ENCODE assay signal across 1 cellular context in genomic region chr2:27496357-27497287, GRCh38.
TF ChIP-seq lines count a peak whose summit lies in the region.

GCKR (plus strand) TSS chr2:27496839; CDS start chr2:27496905, 66 bp downstream.

TF ChIP-seq in HepG2, 621 proteins besides CTCF, POLR2A, EP300 and RAD21 (continued from another document and continues in another):
- TF ChIP-seq HINFP (CRISPR knock-in tag; IDR thresholded peaks at IDR 0.05; ENCODE audit: low read depth) (peak; percentile 39; the same call in 1 of the 2 replicates), NCOA5 (CRISPR knock-in tag; IDR thresholded peaks at IDR 0.05) (no peak), ZNF589 (CRISPR knock-in tag; conservative IDR thresholded peaks at IDR 0.05) (peak; percentile 94), ZC3H13 (CRISPR knock-in tag; IDR thresholded peaks at IDR 0.05) (peak; percentile 86), TGIF2 (CRISPR knock-in tag; IDR thresholded peaks at IDR 0.05) (no peak; the same call in 1 of the 2 replicates), SP4 (CRISPR knock-in tag; IDR thresholded peaks at IDR 0.05) (0 out of 2 replicates have a peak, but pooled peaks have one; percentile 20), DRAP1 (CRISPR knock-in tag; IDR thresholded peaks at IDR 0.05) (peak; percentile 77), BCL6 (CRISPR knock-in tag; IDR thresholded peaks at IDR 0.05) (no peak; the same call in none of the 2 replicates), STAT6 (CRISPR knock-in tag; IDR thresholded peaks at IDR 0.05; ENCODE audit: borderline replicate concordance) (peak; percentile 97), ZSCAN25 (CRISPR knock-in tag; IDR thresholded peaks at IDR 0.05) (peak; percentile 25), ATAD3A (CRISPR knock-in tag; IDR thresholded peaks at IDR 0.05) (no peak), ZNF577 (CRISPR knock-in tag; IDR thresholded peaks at IDR 0.05; ENCODE audit: borderline replicate concordance, low read depth) (no peak), ZBTB1 (CRISPR knock-in tag; IDR thresholded peaks at IDR 0.05; ENCODE audit: borderline replicate concordance) (no peak), REPIN1 (CRISPR knock-in tag; IDR thresholded peaks at IDR 0.05; ENCODE audit: borderline replicate concordance, low read depth) (peak; percentile 84; the same call in 1 of the 2 replicates), ZBTB8A (CRISPR knock-in tag; IDR thresholded peaks at IDR 0.05; ENCODE audit: borderline replicate concordance, low read depth) (no peak), RFX3 (CRISPR knock-in tag; IDR thresholded peaks at IDR 0.05) (no peak), ZNF282 (IDR thresholded peaks at IDR 0.05; ENCODE audit: partially characterized antibody) (no peak), ZFP36L1 (CRISPR knock-in tag; IDR thresholded peaks at IDR 0.05) (peak; percentile 92), ZNF780A (CRISPR knock-in tag; IDR thresholded peaks at IDR 0.05) (no peak), KDM3A (CRISPR knock-in tag; IDR thresholded peaks at IDR 0.05; ENCODE audit: low read depth) (peak; percentile 49; the same call in 1 of the 2 replicates), KLF9 (CRISPR knock-in tag; IDR thresholded peaks at IDR 0.05; ENCODE audit: low read depth) (no peak), ZNF746 (CRISPR knock-in tag; IDR thresholded peaks at IDR 0.05) (peak; percentile 69; the same call in 1 of the 2 replicates), NAIF1 (CRISPR knock-in tag; IDR thresholded peaks at IDR 0.05; ENCODE audit: borderline replicate concordance) (peak; percentile 76; the same call in 1 of the 2 replicates), ZNF766 (CRISPR knock-in tag; IDR thresholded peaks at IDR 0.05; ENCODE audit: borderline replicate concordance) (peak; percentile 78; the same call in 1 of the 2 replicates), SPEN (CRISPR knock-in tag; IDR thresholded peaks at IDR 0.05; ENCODE audit: low read depth) (peak; percentile 90), PRDM4 (CRISPR knock-in tag; IDR thresholded peaks at IDR 0.05; ENCODE audit: borderline replicate concordance) (no peak), MIER2 (CRISPR knock-in tag; IDR thresholded peaks at IDR 0.05) (no peak), ZNF644 (CRISPR knock-in tag; IDR thresholded peaks at IDR 0.05; ENCODE audit: low read depth) (peak; percentile 74), THAP9 (CRISPR knock-in tag; IDR thresholded peaks at IDR 0.05; ENCODE audit: borderline replicate concordance) (peak; percentile 88; the same call in 1 of the 2 replicates), NFIB (CRISPR knock-in tag; IDR thresholded peaks at IDR 0.05; ENCODE audit: borderline replicate concordance) (peak; percentile 41; the same call in 1 of the 2 replicates), PATZ1 (CRISPR knock-in tag; IDR thresholded peaks at IDR 0.05) (peak; percentile 87), ZFP82 (CRISPR knock-in tag; IDR thresholded peaks at IDR 0.05; ENCODE audit: borderline replicate concordance) (no peak), E2F5 (CRISPR knock-in tag; conservative IDR thresholded peaks at IDR 0.05) (no peak), ZNF709 (CRISPR knock-in tag; IDR thresholded peaks at IDR 0.05) (no peak), MEF2D (CRISPR knock-in tag; IDR thresholded peaks at IDR 0.05) (peak; percentile 84), FOXO1 (CRISPR knock-in tag; IDR thresholded peaks at IDR 0.05) (peak; percentile 19; the same call in 1 of the 2 replicates), ZNF280B (CRISPR knock-in tag; IDR thresholded peaks at IDR 0.05; ENCODE audit: borderline replicate concordance) (no peak; the same call in 1 of the 2 replicates), HNRNPK (IDR thresholded peaks at IDR 0.05; ENCODE audit: low read depth, low read length, poor library complexity, severe bottlenecking) (no peak), ZNF713 (CRISPR knock-in tag; IDR thresholded peaks at IDR 0.05) (peak; percentile 98), ZNF639 (CRISPR knock-in tag; conservative IDR thresholded peaks at IDR 0.05) (peak; percentile 71; the same call in 1 of the 2 replicates), ELK4 (CRISPR knock-in tag; IDR thresholded peaks at IDR 0.05; ENCODE audit: borderline replicate concordance) (no peak), MAZ (IDR thresholded peaks at IDR 0.05; ENCODE audit: borderline replicate concordance, low read depth, low read length) (peak; percentile 30; the same call in 1 of the 2 replicates), MAZ (CRISPR knock-in tag; IDR thresholded peaks at IDR 0.05; ENCODE audit: low read depth) (peak; percentile 79), KAT8 (CRISPR knock-in tag; IDR thresholded peaks at IDR 0.05) (peak; percentile 83), HNF4G (IDR thresholded peaks at IDR 0.05; ENCODE audit: borderline replicate concordance, low read depth, low read length) (peak; percentile 48; the same call in 1 of the 2 replicates), HNF4G (CRISPR knock-in tag; IDR thresholded peaks at IDR 0.05; ENCODE audit: borderline replicate concordance, low read depth) (peak; percentile 86), KDM2A (CRISPR knock-in tag; IDR thresholded peaks at IDR 0.05; ENCODE audit: borderline replicate concordance, low read depth) (peak; percentile 58; the same call in 1 of the 2 replicates), FOXM1 (CRISPR knock-in tag; IDR thresholded peaks at IDR 0.05) (no peak), RBFOX2 (IDR thresholded peaks at IDR 0.05; ENCODE audit: low read depth, low read length) (peak; percentile 66), NR1H2 (CRISPR knock-in tag; IDR thresholded peaks at IDR 0.05; ENCODE audit: borderline replicate concordance, low read depth) (no peak)
